In the genomic region with DNA sequence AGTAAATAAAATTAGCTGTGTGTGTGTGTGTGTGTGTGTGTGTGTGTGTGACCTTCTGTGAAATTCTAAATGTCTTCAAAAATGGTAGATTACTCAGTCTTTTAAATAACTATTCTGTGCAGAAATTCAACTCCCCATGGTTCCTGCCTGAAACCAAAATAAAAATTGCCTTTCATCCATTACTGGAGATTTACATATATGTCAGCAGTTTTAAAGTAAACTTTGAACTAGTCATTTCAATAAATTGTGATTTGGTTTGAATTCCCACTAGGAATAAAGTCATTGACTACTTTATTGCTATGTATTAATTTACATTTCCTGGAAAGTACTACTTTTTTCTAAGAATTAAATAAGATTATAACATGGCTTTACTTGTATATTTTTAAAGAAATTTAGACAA, we compare ENCODE assay signal across 12 cellular contexts. TPM values are rescaled to one million over a fixed set of nuclear protein-coding genes. Genes with fewer than 3 reads are reported as not detected.
A peak's percentile ranks its signal among the peaks of the same experiment; 100 is the strongest.
DNase-seq lines count a peak whose midpoint lies in the region; ATAC-seq, FAIRE-seq and TF ChIP-seq lines count a peak whose summit lies in the region.
"Had no signal": no experiment of that assay in that cellular context is flagged by ENCODE, and none has a peak within 500 bp of the region (broad histone marks: within the 10 kb centered on the region; RNA-seq: fewer than 3 reads in every experiment).

No MANE protein-coding gene starts in this region.

- H3K4me1 ChIP-seq in A673 (ENCODE audit: insufficient read depth, low read length, poor library complexity, severe bottlenecking), result peaks cover 42% of the 10 kb centered on the region

- CTCF ChIA-PET in A673 (lab: Charles Lee), result no interaction called here

- H3K4me3 ChIP-seq in A673 (ENCODE audit: low read depth, low read length, poor library complexity, severe bottlenecking), result no peak overlapping the region

- no peaks in the 10 kb centered on the region for H3K27me3 ChIP-seq in A673 (replicated peaks; ENCODE audit: insufficient read depth, low read depth, low read length, poor library complexity)

- intact Hi-C loops in A673 (cut with micrococcal nuclease; ENCODE audit: unreplicated experiment), result loop anchor here (5.0 kb wide), 2 partner anchors 137 to 372 kb away; no protein-coding TSS in a partner anchor
- intact Hi-C loops in activated T-helper 2 cell treated with anti-CD3 and anti-CD28 coated beads, Interferon-gamma antibody, Interleukin-2, Interleukin-4, amounts not matched to agents 10 μg/mL and 5 μg/mL and 100 μg/mL, durations not matched to agents 14 hours and 24 hours and 36 hours (cut with micrococcal nuclease), result loop anchor here (2.0 to 10.0 kb wide), 6 partner anchors 128 to 345 kb away; partner anchors contain the start of genes AMDHD1, CCDC38 and SNRPF

- no peak for TF ChIP-seq CTCF in A673 (conservative IDR thresholded peaks at IDR 0.05; ENCODE audit: low read depth, low read length)
- no peak for TF ChIP-seq CTCF in D721Med (IDR thresholded peaks at IDR 0.05; ENCODE audit: insufficient read depth, missing control alignments)

- H3K27ac ChIP-seq in A673 (ENCODE audit: low read depth, low read length, poor library complexity, severe bottlenecking), result peak overlapping the region; percentile 61
- H3K27ac ChIP-seq: C4-2B had no signal

- no TSS peak for BruUV-seq in A673 (replicated peaks; lab: Mats Ljungman, UMichigan)

- ATAC-seq in memory B cell (ENCODE audit: low read depth) (no peak), GM21526 (IDR thresholded peaks at IDR 0.05; ENCODE audit: low FRiP score, unreplicated experiment) (no peak)

- POLR2A ChIA-PET in A673 (lab: Charles Lee; ENCODE audit: low non-redundant PET), result no interaction called here

- peaks cover 2% of the 10 kb centered on the region for H3K36me3 ChIP-seq in A673 (ENCODE audit: insufficient read depth, low read length, poor library complexity, severe bottlenecking)

- H3K4me3 Mint-ChIP-seq in activated T-helper 2 cell treated with anti-CD3 and anti-CD28 coated beads, Interferon-gamma antibody, Interleukin-2, Interleukin-4, amounts not matched to agents 10 μg/mL and 5 μg/mL and 100 μg/mL, durations not matched to agents 14 hours and 24 hours and 36 hours (ENCODE audit: low read depth), result no peak overlapping the region
- peak overlapping the region; percentile 47 for H3K4me3 Mint-ChIP-seq in memory B cell

- H3K36me3 Mint-ChIP-seq in activated T-helper 2 cell treated with anti-CD3 and anti-CD28 coated beads, Interferon-gamma antibody, Interleukin-2, Interleukin-4, amounts not matched to agents 10 μg/mL and 5 μg/mL and 100 μg/mL, durations not matched to agents 14 hours and 24 hours and 36 hours (ENCODE audit: low read depth), result peaks cover 42% of the 10 kb centered on the region
- peaks cover 4% of the 10 kb centered on the region for H3K36me3 Mint-ChIP-seq in memory B cell

- peaks cover 57% of the 10 kb centered on the region for H3K4me1 Mint-ChIP-seq in activated T-helper 2 cell treated with anti-CD3 and anti-CD28 coated beads, Interferon-gamma antibody, Interleukin-2, Interleukin-4, amounts not matched to agents 10 μg/mL and 5 μg/mL and 100 μg/mL, durations not matched to agents 14 hours and 24 hours and 36 hours (ENCODE audit: low read depth)
- H3K4me1 Mint-ChIP-seq in memory B cell, result peaks cover 36% of the 10 kb centered on the region

- no peaks in the 10 kb centered on the region for H3K9me3 Mint-ChIP-seq in activated T-helper 2 cell treated with anti-CD3 and anti-CD28 coated beads, Interferon-gamma antibody, Interleukin-2, Interleukin-4, amounts not matched to agents 10 μg/mL and 5 μg/mL and 100 μg/mL, durations not matched to agents 14 hours and 24 hours and 36 hours
- H3K9me3 Mint-ChIP-seq in memory B cell, result no peaks in the 10 kb centered on the region

- DNase-seq in A673 (ENCODE audit: low spot score), result no peak
- DNase-seq in activated T-helper 2 cell treated with anti-CD3 and anti-CD28 coated beads, Interferon-gamma antibody, Interleukin-2, Interleukin-4, amounts not matched to agents 10 μg/mL and 5 μg/mL and 100 μg/mL, durations not matched to agents 14 hours and 24 hours and 36 hours (ENCODE audit: low spot score), result no peak
- DNase-seq in memory B cell (ENCODE audit: low spot score in 2 of 2), result no peak
- no peak for DNase-seq in D721Med (ENCODE audit: insufficient read length, low spot score)
- no peak for DNase-seq in NCI-H2196 (lab: John Stamatoyannopoulos, UW; ENCODE audit: unreplicated experiment)
- DNase-seq in stimulated activated CD4-positive, alpha-beta T cell treated with anti-CD3 and anti-CD28 coated beads, Interleukin-4, amount 100 ng/mL, for 1 hour, result no peak
- DNase-seq: central memory CD4-positive, alpha-beta T cell; H7; NCI-H2081 had no signal

- peak overlapping the region; percentile 69 for H3K27ac Mint-ChIP-seq in activated T-helper 2 cell treated with anti-CD3 and anti-CD28 coated beads, Interferon-gamma antibody, Interleukin-2, Interleukin-4, amounts not matched to agents 10 μg/mL and 5 μg/mL and 100 μg/mL, durations not matched to agents 14 hours and 24 hours and 36 hours
- peak overlapping the region; percentile 81 for H3K27ac Mint-ChIP-seq in memory B cell

- H3K9me3 ChIP-seq in A673 (ENCODE audit: low read depth, low read length, poor library complexity, severe bottlenecking), result peaks cover 5% of the 10 kb centered on the region

- peak; percentile 50 for FAIRE-seq in G401.6 (lab: Jason Lieb, UNC)
- FAIRE-seq in D721Med (lab: Jason Lieb, UNC), result no peak

- H3K27me3 Mint-ChIP-seq in activated T-helper 2 cell treated with anti-CD3 and anti-CD28 coated beads, Interferon-gamma antibody, Interleukin-2, Interleukin-4, amounts not matched to agents 10 μg/mL and 5 μg/mL and 100 μg/mL, durations not matched to agents 14 hours and 24 hours and 36 hours (ENCODE audit: low read depth), result no peaks in the 10 kb centered on the region
- H3K27me3 Mint-ChIP-seq in memory B cell, result no peaks in the 10 kb centered on the region

RNA-seq across cellular contexts. Expression of gene ELK3, which starts 5.3 kb away (rescaled TPM):
- 55.2 and 62.1 TPM in 2 replicates for total RNA-seq in A673 (2021)
- total RNA-seq in activated T-helper 2 cell treated with anti-CD3 and anti-CD28 coated beads, Interferon-gamma antibody, Interleukin-2, Interleukin-4, amounts not matched to agents 10 μg/mL and 5 μg/mL and 100 μg/mL, durations not matched to agents 14 hours and 24 hours and 36 hours, result 37.0 and 39.7 TPM in 2 replicates
